15 cellular contexts compared by ENCODE assay signal in the genomic region with DNA sequence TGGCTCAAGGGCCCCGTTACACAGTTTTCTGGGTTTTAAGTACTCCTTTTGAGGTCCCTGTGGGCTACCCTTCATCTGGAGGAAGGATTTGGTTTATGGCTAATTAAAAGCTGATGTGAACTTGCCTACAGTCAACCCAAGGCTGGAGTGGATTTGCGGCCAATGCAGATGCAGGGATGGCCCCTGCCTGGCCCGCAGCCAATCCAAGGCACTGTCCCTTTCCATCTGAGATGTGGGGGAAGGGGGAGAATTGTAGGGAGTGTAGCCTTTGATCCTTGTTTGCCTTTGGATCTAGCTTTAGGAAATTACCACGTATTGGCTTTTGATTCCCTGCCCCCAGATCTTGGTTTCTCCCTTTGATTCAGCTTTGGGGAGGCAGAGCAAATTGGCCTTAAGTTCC.
A peak's percentile ranks its signal among the peaks of the same experiment; 100 is the strongest.
DNase-seq lines count a peak whose midpoint lies in the region; ATAC-seq and TF ChIP-seq lines count a peak whose summit lies in the region.
"Had no signal": no experiment of that assay in that cellular context is flagged by ENCODE, and none has a peak within 500 bp of the region (broad histone marks: within the 10 kb centered on the region; RNA-seq: fewer than 3 reads in every experiment).

No MANE protein-coding gene starts in this region.

- no peaks in the 10 kb centered on the region for H3F3A ChIP-seq in GM23338 (replicated peaks; ENCODE audit: low read depth)

- H3K9me3 ChIP-seq in BLaER1 (no peaks in the 10 kb centered on the region), HAP-1 (no peaks in the 10 kb centered on the region)

- H3K4me3 ChIP-seq in BLaER1 (no peak overlapping the region), GM23338 (no peak overlapping the region), HAP-1 (no peak overlapping the region)

- no peaks in the 10 kb centered on the region for H3K36me3 Mint-ChIP-seq in GM23338 (ENCODE audit: low read depth)
- no peaks in the 10 kb centered on the region for H3K36me3 Mint-ChIP-seq in mesothelial cell of epicardium
- H3K36me3 Mint-ChIP-seq: CD4-positive, alpha-beta memory T cell; IgD-negative memory B cell had no signal

- H3K27ac ChIP-seq in BLaER1 (no peak overlapping the region), GM23338 (ENCODE audit: low read depth) (no peak overlapping the region)
- H3K27ac ChIP-seq: C4-2B had no signal

- no peaks in the 10 kb centered on the region for H3K79me2 ChIP-seq in GM23338 (replicated peaks; ENCODE audit: insufficient read depth)

- H3K4me3 Mint-ChIP-seq in GM23338: no peak overlapping the region
- H3K4me3 Mint-ChIP-seq in mesothelial cell of epicardium: no peak overlapping the region
- H3K4me3 Mint-ChIP-seq: CD4-positive, alpha-beta memory T cell; IgD-negative memory B cell had no signal

- H4K20me1 ChIP-seq in BLaER1 (no peaks in the 10 kb centered on the region), GM23338 (replicated peaks; ENCODE audit: insufficient read depth) (no peaks in the 10 kb centered on the region)

- H3K9me2 ChIP-seq in GM23338 (ENCODE audit: insufficient read depth): peaks cover 12% of the 10 kb centered on the region

- no peaks in the 10 kb centered on the region for H3K36me3 ChIP-seq in BLaER1
- no peaks in the 10 kb centered on the region for H3K36me3 ChIP-seq in GM23338 (ENCODE audit: insufficient read depth)
- H3K36me3 ChIP-seq in HAP-1 (replicated peaks): no peaks in the 10 kb centered on the region

- in situ Hi-C loops in HAP-1 (cut with MboI; ENCODE audit: low sequenced_read_pairs): no loop called here

- no peak overlapping the region for H3K9ac ChIP-seq in BLaER1

- H3K4me1 Mint-ChIP-seq in GM23338 (peaks cover 4% of the 10 kb centered on the region; the same call in 1 of the 3 replicates), mesothelial cell of epicardium (peaks cover 31% of the 10 kb centered on the region)

- DNase-seq in GM23338 (ENCODE audit: low spot score) (no peak), NCI-H82 (lab: John Stamatoyannopoulos, UW) (peak; percentile 51), mesothelial cell of epicardium (ENCODE audit: low spot score in 2 of 2, unreplicated experiment in 2 of 2) (no peak), HK-2 (ENCODE audit: unreplicated experiment) (no peak), NCI-H1105 (lab: John Stamatoyannopoulos, UW) (no peak), NCI-H1417 treated with DMSO at 0.1 percent for 48 hours (lab: John Stamatoyannopoulos, UW) (no peak), HAP-1 (ENCODE audit: low spot score in 2 of 2) (no peak)
- DNase-seq: 8988T; AML-193; CD4-positive, alpha-beta memory T cell; DND-41; GDM1 had no signal

- H3K4me1 ChIP-seq in BLaER1 (peaks cover 77% of the 10 kb centered on the region), GM23338 (ENCODE audit: insufficient read depth) (no peaks in the 10 kb centered on the region), HAP-1 (no peaks in the 10 kb centered on the region)

- no peak for TF ChIP-seq CTCF in GM23338 (conservative IDR thresholded peaks at IDR 0.05; ENCODE audit: low read depth in 2 of 2)
- no peak for TF ChIP-seq CTCF in mesothelial cell of epicardium (IDR thresholded peaks at IDR 0.05; ENCODE audit: unreplicated experiment)

- peak overlapping the region; percentile 43; the same call in 1 of the 2 replicates for H2AFZ ChIP-seq in GM23338

- no peak overlapping the region for H3K27ac Mint-ChIP-seq in GM23338
- peak overlapping the region; percentile 81 for H3K27ac Mint-ChIP-seq in mesothelial cell of epicardium
- H3K27ac Mint-ChIP-seq: IgD-negative memory B cell had no signal

- H3K9me3 Mint-ChIP-seq in GM23338 (no peaks in the 10 kb centered on the region), mesothelial cell of epicardium (no peaks in the 10 kb centered on the region)
- H3K9me3 Mint-ChIP-seq: IgD-negative memory B cell had no signal

- H3K27me3 ChIP-seq in BLaER1 (no peaks in the 10 kb centered on the region), GM23338 (ENCODE audit: insufficient read depth) (no peaks in the 10 kb centered on the region), HAP-1 (ENCODE audit: low read depth) (no peaks in the 10 kb centered on the region)

- peak overlapping the region; percentile 34 for H3K4me2 ChIP-seq in BLaER1
- H3K4me2 ChIP-seq in GM23338: no peak overlapping the region

- H3K27me3 Mint-ChIP-seq in GM23338 (ENCODE audit: insufficient read depth, low read depth, poor library complexity) (peaks cover 2% of the 10 kb centered on the region), mesothelial cell of epicardium (ENCODE audit: low read depth) (no peaks in the 10 kb centered on the region)

- peak; percentile 42; the same call in 1 of the 3 replicates for ATAC-seq in GM23338

TF ChIP-seq in GM23338, 12 proteins besides CTCF, POLR2A, EP300 and RAD21:
- TF ChIP-seq JUNB (IDR thresholded peaks at IDR 0.05; ENCODE audit: unreplicated experiment): no peak
